ENCODE assay signal across 2 cellular contexts in the genomic region with DNA sequence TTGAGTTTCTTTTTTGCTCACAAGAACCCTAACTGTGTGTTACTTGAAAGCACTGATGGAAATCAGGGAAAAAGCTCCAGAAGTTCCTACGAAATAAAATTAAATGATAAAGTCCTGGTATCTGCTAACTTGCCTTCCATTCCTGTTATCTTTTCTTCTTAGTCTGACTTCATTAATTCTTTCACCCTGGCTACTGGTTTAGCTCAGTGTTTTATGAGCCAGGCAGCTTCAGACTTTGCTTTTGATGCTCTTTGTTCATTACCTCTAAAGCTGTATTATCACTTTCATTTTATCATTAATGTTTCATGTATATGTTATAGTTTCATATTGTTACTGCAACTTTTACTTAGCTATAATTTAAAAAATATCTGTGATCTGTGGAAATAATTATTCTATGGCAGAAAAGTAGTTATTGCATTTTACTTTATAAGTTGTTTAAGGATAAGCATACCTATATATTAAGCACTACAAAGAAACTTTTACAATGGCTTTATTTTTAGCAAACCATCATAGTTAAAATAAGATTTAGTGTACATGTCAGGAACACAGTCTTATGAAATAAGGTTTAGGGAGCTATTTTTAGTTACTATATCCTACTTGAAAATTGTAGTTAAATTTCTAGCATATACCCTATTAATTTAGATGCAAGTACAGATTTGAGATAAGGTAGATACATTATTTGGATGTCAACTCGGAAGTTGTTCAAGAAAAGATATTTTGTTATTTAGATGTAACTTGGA.
TF ChIP-seq lines count a peak whose summit lies in the region.

No MANE protein-coding gene starts in this region.

TF ChIP-seq in SK-N-SH treated with all-trans-retinoic acid at 6 μM for 48 hours, 23 proteins besides CTCF, POLR2A, EP300 and RAD21 (continued from another document):
- TF ChIP-seq, protein P1, sequence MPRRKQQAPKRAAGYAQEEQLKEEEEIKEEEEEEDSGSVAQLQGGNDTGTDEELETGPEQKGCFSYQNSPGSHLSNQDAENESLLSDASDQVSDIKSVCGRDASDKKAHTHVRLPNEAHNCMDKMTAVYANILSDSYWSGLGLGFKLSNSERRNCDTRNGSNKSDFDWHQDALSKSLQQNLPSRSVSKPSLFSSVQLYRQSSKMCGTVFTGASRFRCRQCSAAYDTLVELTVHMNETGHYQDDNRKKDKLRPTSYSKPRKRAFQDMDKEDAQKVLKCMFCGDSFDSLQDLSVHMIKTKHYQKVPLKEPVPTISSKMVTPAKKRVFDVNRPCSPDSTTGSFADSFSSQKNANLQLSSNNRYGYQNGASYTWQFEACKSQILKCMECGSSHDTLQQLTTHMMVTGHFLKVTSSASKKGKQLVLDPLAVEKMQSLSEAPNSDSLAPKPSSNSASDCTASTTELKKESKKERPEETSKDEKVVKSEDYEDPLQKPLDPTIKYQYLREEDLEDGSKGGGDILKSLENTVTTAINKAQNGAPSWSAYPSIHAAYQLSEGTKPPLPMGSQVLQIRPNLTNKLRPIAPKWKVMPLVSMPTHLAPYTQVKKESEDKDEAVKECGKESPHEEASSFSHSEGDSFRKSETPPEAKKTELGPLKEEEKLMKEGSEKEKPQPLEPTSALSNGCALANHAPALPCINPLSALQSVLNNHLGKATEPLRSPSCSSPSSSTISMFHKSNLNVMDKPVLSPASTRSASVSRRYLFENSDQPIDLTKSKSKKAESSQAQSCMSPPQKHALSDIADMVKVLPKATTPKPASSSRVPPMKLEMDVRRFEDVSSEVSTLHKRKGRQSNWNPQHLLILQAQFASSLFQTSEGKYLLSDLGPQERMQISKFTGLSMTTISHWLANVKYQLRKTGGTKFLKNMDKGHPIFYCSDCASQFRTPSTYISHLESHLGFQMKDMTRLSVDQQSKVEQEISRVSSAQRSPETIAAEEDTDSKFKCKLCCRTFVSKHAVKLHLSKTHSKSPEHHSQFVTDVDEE (CRISPR knock-in tag; IDR thresholded peaks at IDR 0.05), result 0 out of 2 replicates have a peak, but pooled peaks have one; percentile 39
- TF ChIP-seq TOX (CRISPR knock-in tag; IDR thresholded peaks at IDR 0.05; ENCODE audit: borderline replicate concordance) (no peak), ISL1 (CRISPR knock-in tag; IDR thresholded peaks at IDR 0.05) (peak; percentile 59)
- TF ChIP-seq, protein P2, sequence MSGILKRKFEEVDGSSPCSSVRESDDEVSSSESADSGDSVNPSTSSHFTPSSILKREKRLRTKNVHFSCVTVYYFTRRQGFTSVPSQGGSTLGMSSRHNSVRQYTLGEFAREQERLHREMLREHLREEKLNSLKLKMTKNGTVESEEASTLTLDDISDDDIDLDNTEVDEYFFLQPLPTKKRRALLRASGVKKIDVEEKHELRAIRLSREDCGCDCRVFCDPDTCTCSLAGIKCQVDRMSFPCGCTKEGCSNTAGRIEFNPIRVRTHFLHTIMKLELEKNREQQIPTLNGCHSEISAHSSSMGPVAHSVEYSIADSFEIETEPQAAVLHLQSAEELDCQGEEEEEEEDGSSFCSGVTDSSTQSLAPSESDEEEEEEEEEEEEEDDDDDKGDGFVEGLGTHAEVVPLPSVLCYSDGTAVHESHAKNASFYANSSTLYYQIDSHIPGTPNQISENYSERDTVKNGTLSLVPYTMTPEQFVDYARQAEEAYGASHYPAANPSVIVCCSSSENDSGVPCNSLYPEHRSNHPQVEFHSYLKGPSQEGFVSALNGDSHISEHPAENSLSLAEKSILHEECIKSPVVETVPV (CRISPR knock-in tag; IDR thresholded peaks at IDR 0.05), result no peak

TF ChIP-seq in SK-N-SH, 30 proteins besides CTCF, POLR2A, EP300 and RAD21 (continued from another document):
- TF ChIP-seq, protein P3, sequence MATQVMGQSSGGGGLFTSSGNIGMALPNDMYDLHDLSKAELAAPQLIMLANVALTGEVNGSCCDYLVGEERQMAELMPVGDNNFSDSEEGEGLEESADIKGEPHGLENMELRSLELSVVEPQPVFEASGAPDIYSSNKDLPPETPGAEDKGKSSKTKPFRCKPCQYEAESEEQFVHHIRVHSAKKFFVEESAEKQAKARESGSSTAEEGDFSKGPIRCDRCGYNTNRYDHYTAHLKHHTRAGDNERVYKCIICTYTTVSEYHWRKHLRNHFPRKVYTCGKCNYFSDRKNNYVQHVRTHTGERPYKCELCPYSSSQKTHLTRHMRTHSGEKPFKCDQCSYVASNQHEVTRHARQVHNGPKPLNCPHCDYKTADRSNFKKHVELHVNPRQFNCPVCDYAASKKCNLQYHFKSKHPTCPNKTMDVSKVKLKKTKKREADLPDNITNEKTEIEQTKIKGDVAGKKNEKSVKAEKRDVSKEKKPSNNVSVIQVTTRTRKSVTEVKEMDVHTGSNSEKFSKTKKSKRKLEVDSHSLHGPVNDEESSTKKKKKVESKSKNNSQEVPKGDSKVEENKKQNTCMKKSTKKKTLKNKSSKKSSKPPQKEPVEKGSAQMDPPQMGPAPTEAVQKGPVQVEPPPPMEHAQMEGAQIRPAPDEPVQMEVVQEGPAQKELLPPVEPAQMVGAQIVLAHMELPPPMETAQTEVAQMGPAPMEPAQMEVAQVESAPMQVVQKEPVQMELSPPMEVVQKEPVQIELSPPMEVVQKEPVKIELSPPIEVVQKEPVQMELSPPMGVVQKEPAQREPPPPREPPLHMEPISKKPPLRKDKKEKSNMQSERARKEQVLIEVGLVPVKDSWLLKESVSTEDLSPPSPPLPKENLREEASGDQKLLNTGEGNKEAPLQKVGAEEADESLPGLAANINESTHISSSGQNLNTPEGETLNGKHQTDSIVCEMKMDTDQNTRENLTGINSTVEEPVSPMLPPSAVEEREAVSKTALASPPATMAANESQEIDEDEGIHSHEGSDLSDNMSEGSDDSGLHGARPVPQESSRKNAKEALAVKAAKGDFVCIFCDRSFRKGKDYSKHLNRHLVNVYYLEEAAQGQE (IDR thresholded peaks at IDR 0.05; ENCODE audit: low read depth, low read length), result no peak
